In genomic region chr19:29843180-29844051, GRCh38 we compare ENCODE assay signal across 8 cellular contexts. TPM values are rescaled to one million over a fixed set of nuclear protein-coding genes. Genes with fewer than 3 reads are reported as not detected.
DNase-seq lines count a peak whose midpoint lies in the region; ATAC-seq and TF ChIP-seq lines count a peak whose summit lies in the region.

No MANE protein-coding gene starts in this region.

- H3K4me1 Mint-ChIP-seq in endodermal cell (peaks cover 6% of the 10 kb centered on the region), natural killer cell (peaks cover 10 to 11% of the 10 kb centered on the region in 2 donors)

- H3K4me1 ChIP-seq in OCI-LY7 (ENCODE audit: insufficient read depth, low read length, poor library complexity, severe bottlenecking) (peaks cover 25% of the 10 kb centered on the region), endodermal cell (ENCODE audit: control insufficient read depth, insufficient read depth, low read length) (no peaks in the 10 kb centered on the region)

- BruUV-seq in OCI-LY7 (replicated peaks; lab: Mats Ljungman, UMichigan) = no TSS peak

- peak overlapping the region; percentile 78 for H3K4me3 Mint-ChIP-seq in endodermal cell
- peak overlapping the region; percentile 74 for H3K4me3 Mint-ChIP-seq in natural killer cell

- H3K27me3 Mint-ChIP-seq in endodermal cell (ENCODE audit: insufficient read depth) (peaks cover 30% of the 10 kb centered on the region), natural killer cell (ENCODE audit: low read depth in 2 of 2) (peaks cover 15 to 26% of the 10 kb centered on the region in 2 donors)

- H3K79me2 ChIP-seq in OCI-LY7 (ENCODE audit: insufficient read depth, low read depth, low read length) = no peaks in the 10 kb centered on the region

- POLR2A ChIA-PET in OCI-LY7 (lab: Charles Lee) = no interaction called here

- CTCF ChIA-PET in OCI-LY7 (lab: Charles Lee; ENCODE audit: unreplicated experiment) = no interaction called here

- H4K20me1 ChIP-seq in OCI-LY7 (ENCODE audit: insufficient read depth, low read length) = no peaks in the 10 kb centered on the region

- ATAC-seq in natural killer cell (no peak), GM21360 (IDR thresholded peaks at IDR 0.05; ENCODE audit: unreplicated experiment) (no peak), GM21381 (IDR thresholded peaks at IDR 0.05; ENCODE audit: unreplicated experiment) (no peak), esophagus mucosa (no peak)

- H3K27ac Mint-ChIP-seq in endodermal cell (peak overlapping the region; percentile 72), natural killer cell (no peak overlapping the region)

- H2AFZ ChIP-seq in OCI-LY7 (ENCODE audit: low read length) = no peak overlapping the region

- H3K27ac ChIP-seq in OCI-LY7 (ENCODE audit: low read depth, low read length, poor library complexity, severe bottlenecking) (no peak overlapping the region), endodermal cell (ENCODE audit: low read depth, low read length) (no peak overlapping the region)

- no peaks in the 10 kb centered on the region for H3K36me3 ChIP-seq in OCI-LY7 (ENCODE audit: insufficient read depth, low read length)
- H3K36me3 ChIP-seq in endodermal cell (ENCODE audit: control insufficient read depth, insufficient read depth, low read length) = no peaks in the 10 kb centered on the region

- no peaks in the 10 kb centered on the region for H3K36me3 Mint-ChIP-seq in endodermal cell (ENCODE audit: low read depth)
- H3K36me3 Mint-ChIP-seq in natural killer cell = no peaks in the 10 kb centered on the region

- DNase-seq in EH (ENCODE audit: low read depth) (peak; percentile 25), OCI-LY7 (ENCODE audit: low spot score) (no peak), endodermal cell (peak; percentile 71), natural killer cell (no peak), NCI-H128 (lab: John Stamatoyannopoulos, UW; ENCODE audit: unreplicated experiment) (no peak)

- TF ChIP-seq CTCF in OCI-LY7 (conservative IDR thresholded peaks at IDR 0.05; ENCODE audit: low read length) (no peak), endodermal cell (conservative IDR thresholded peaks at IDR 0.05) (no peak), natural killer cell (IDR thresholded peaks at IDR 0.05) (no peak)

- intact Hi-C loops in OCI-LY7 (cut with micrococcal nuclease; ENCODE audit: unreplicated experiment) = no loop called here
- intact Hi-C loops in natural killer cell (cut with micrococcal nuclease) = loop anchor here (1.0 kb wide), 1 partner anchor 31 kb away; no protein-coding TSS in a partner anchor

- no peaks in the 10 kb centered on the region for H3K9me2 ChIP-seq in OCI-LY7 (ENCODE audit: insufficient read depth, low read length)

- no peak overlapping the region for H3K9ac ChIP-seq in endodermal cell (ENCODE audit: extremely low read depth, low read length, poor library complexity, severe bottlenecking)

- H3K9me3 ChIP-seq in OCI-LY7 (ENCODE audit: low read length) (no peaks in the 10 kb centered on the region), endodermal cell (ENCODE audit: control insufficient read depth, low read length) (no peaks in the 10 kb centered on the region)

- no peaks in the 10 kb centered on the region for H3K9me3 Mint-ChIP-seq in endodermal cell
- no peaks in the 10 kb centered on the region for H3K9me3 Mint-ChIP-seq in natural killer cell

- H3K4me3 ChIP-seq in OCI-LY7 (ENCODE audit: low read depth, low read length, poor library complexity, severe bottlenecking) = no peak overlapping the region
- peak overlapping the region; percentile 60 for H3K4me3 ChIP-seq in endodermal cell (ENCODE audit: low read length)

- 10 to 19% methylated on average over 32 to 48 of the region's 48 CpGs for WGBS in endodermal cell (ENCODE audit: insufficient coverage in 1 of 2, insufficient read length in 1 of 2), 2 experiments

- H3K4me2 ChIP-seq in OCI-LY7 (ENCODE audit: low read length) = peak overlapping the region; percentile 44; the same call in 1 of the 2 replicates

- H3K27me3 ChIP-seq in endodermal cell (ENCODE audit: control insufficient read depth, insufficient read depth, low read length, poor library complexity, severe bottlenecking) = peaks cover 28% of the 10 kb centered on the region

RNA-seq across cellular contexts. Expression of gene CCNE1, which starts 31.6 kb away (rescaled TPM):
- 13.4 and 23.2 TPM in 2 replicates for total RNA-seq in OCI-LY7 (2014; rRNA removed; shearing (Covaris generic))
- total RNA-seq in OCI-LY7 (2022) = 34.0 and 36.1 TPM in 2 replicates
- total RNA-seq in endodermal cell = 10 to 100 TPM; 33.3 to 34.9 TPM
- 16.2 TPM for polyA plus RNA-seq in endodermal cell (2013, experiment 1 of 2)
- polyA plus RNA-seq in endodermal cell (2013, experiment 2 of 2) = 15.1 TPM
- total RNA-seq in natural killer cell = 1 to 10 TPM; 2.6 to 6.7 (median 2.9) TPM
- 3.7 TPM for total RNA-seq in esophagus mucosa

Comparison
In these comparisons a context has a peak if more than half of its experiments do, and no peak if none do; other contexts are left out.
1. DNase-seq: peak in EH (single experiment) and endodermal cell (single experiment); none in OCI-LY7 (single experiment), natural killer cell (single experiment) and NCI-H128 (single experiment).